8 cellular contexts compared by ENCODE assay signal in genomic region chr15:90934949-90935751, GRCh38. TPM values are rescaled to one million over a fixed set of nuclear protein-coding genes. Genes with fewer than 3 reads are reported as not detected.
DNase-seq lines count a peak whose midpoint lies in the region; ATAC-seq and TF ChIP-seq lines count a peak whose summit lies in the region.

A gene with protein sequence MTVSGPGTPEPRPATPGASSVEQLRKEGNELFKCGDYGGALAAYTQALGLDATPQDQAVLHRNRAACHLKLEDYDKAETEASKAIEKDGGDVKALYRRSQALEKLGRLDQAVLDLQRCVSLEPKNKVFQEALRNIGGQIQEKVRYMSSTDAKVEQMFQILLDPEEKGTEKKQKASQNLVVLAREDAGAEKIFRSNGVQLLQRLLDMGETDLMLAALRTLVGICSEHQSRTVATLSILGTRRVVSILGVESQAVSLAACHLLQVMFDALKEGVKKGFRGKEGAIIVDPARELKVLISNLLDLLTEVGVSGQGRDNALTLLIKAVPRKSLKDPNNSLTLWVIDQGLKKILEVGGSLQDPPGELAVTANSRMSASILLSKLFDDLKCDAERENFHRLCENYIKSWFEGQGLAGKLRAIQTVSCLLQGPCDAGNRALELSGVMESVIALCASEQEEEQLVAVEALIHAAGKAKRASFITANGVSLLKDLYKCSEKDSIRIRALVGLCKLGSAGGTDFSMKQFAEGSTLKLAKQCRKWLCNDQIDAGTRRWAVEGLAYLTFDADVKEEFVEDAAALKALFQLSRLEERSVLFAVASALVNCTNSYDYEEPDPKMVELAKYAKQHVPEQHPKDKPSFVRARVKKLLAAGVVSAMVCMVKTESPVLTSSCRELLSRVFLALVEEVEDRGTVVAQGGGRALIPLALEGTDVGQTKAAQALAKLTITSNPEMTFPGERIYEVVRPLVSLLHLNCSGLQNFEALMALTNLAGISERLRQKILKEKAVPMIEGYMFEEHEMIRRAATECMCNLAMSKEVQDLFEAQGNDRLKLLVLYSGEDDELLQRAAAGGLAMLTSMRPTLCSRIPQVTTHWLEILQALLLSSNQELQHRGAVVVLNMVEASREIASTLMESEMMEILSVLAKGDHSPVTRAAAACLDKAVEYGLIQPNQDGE (plus strand): TSS chr15:90935285. CDS start chr15:90935325, 40 bp downstream.

- no TSS peak for BruUV-seq in mammary epithelial cell (replicated peaks; lab: Mats Ljungman, UMichigan)

- in situ Hi-C loops in mammary epithelial cell (cut with MboI; ENCODE audit: low sequenced_read_pairs in 2 of 2) = no loop called here

- TF ChIP-seq CTCF in WERI-Rb-1 (IDR thresholded peaks at IDR 0.05; ENCODE audit: low read depth, low read length) = no peak
- no peak for TF ChIP-seq CTCF in mammary epithelial cell (conservative IDR thresholded peaks at IDR 0.05 in 1 of 2, IDR thresholded peaks at IDR 0.05 in 1 of 2; ENCODE audit: extremely low read depth in 1 of 2, insufficient read depth in 1 of 2, low read depth in 1 of 2, low read length in 2 of 2)

- CTCF ChIA-PET in mammary epithelial cell (lab: Charles Lee; ENCODE audit: low non-redundant PET) = interaction anchor here (0.5 to 0.7 kb wide), 4 partner anchors 120 to 568 kb away, joined by 4 to 8 read pairs (median 6); no protein-coding TSS in a partner anchor

- H2AFZ ChIP-seq in ACC112 (ENCODE audit: low read length, unreplicated experiment) = peak within 1 kb of the TSS; percentile 72
- H2AFZ ChIP-seq in mammary epithelial cell (ENCODE audit: low read depth, low read length) = peak within 1 kb of the TSS; percentile 81

- peak within 1 kb of the TSS; percentile 77 for H3K9ac ChIP-seq in mammary epithelial cell (ENCODE audit: insufficient read depth, low read length)

- H3K27me3 ChIP-seq in ACC112 (ENCODE audit: insufficient read depth, low read length) (no peaks in the 10 kb centered on the region), WERI-Rb-1 (ENCODE audit: insufficient read depth, low read depth, severe bottlenecking) (no peaks in the 10 kb centered on the region), mammary epithelial cell (ENCODE audit: insufficient read depth, low read length) (no peaks in the 10 kb centered on the region)

- dilution Hi-C loops in mammary epithelial cell (cut with HindIII; ENCODE audit: low sequenced_read_pairs) = loop anchor here (5.0 kb wide), 1 partner anchor 78 kb away; no protein-coding TSS in a partner anchor

- intact Hi-C loops in mammary epithelial cell (cut with micrococcal nuclease) = loop anchor here (1.0 to 10.0 kb wide), 4 partner anchors 33 to 642 kb away; no protein-coding TSS in a partner anchor

- no peaks in the 10 kb centered on the region for H3K9me3 ChIP-seq in WERI-Rb-1 (ENCODE audit: severe bottlenecking)
- H3K9me3 ChIP-seq in mammary epithelial cell (replicated peaks; ENCODE audit: insufficient read depth, low read length) = no peaks in the 10 kb centered on the region

- H3K27ac ChIP-seq in ACC112 (ENCODE audit: low read depth, low read length) (no peak within 1 kb of the TSS; the same call in 1 of the 2 replicates), WERI-Rb-1 (no peak within 1 kb of the TSS), mammary epithelial cell (ENCODE audit: insufficient read depth, low read depth, low read length) (peak within 1 kb of the TSS; percentile 36)

- peaks cover 18% of the 10 kb centered on the region for H3K4me1 ChIP-seq in ACC112 (ENCODE audit: control insufficient read depth, insufficient read depth, low read length, unreplicated experiment)
- peaks cover 30% of the 10 kb centered on the region for H3K4me1 ChIP-seq in mammary epithelial cell (ENCODE audit: insufficient read depth, low read length)

- ATAC-seq in GM18870 (IDR thresholded peaks at IDR 0.05; ENCODE audit: unreplicated experiment) (peak; percentile 40), HG03108 (IDR thresholded peaks at IDR 0.05; ENCODE audit: unreplicated experiment) (peak; percentile 54)

- peak within 1 kb of the TSS; percentile 99 for H3K4me3 ChIP-seq in ACC112 (ENCODE audit: low read depth, low read length)
- peak within 1 kb of the TSS; percentile 72 for H3K4me3 ChIP-seq in WERI-Rb-1 (ENCODE audit: low read depth, low read length)
- peak within 1 kb of the TSS; percentile 64 to 75 (median 70) for H3K4me3 ChIP-seq in mammary epithelial cell (replicated peaks in 1 of 3; ENCODE audit: insufficient read depth in 1 of 3, low read depth in 2 of 3, low read length in 3 of 3)

- H3K79me2 ChIP-seq in ACC112 (ENCODE audit: control insufficient read depth, insufficient read depth, low read length, unreplicated experiment) (peaks cover 23% of the 10 kb centered on the region), mammary epithelial cell (ENCODE audit: insufficient read depth, low read length) (peaks cover 25% of the 10 kb centered on the region)

- H3K4me2 ChIP-seq in mammary epithelial cell (ENCODE audit: insufficient read depth, low read depth, low read length) = peak within 1 kb of the TSS; percentile 94

- no peaks in the 10 kb centered on the region for H4K20me1 ChIP-seq in mammary epithelial cell (ENCODE audit: insufficient read depth, low read length)

- 1% methylated on average over 16 of the region's 65 CpGs for WGBS in mammary epithelial cell (ENCODE audit: low coverage, missing lambda C conversion rate)

- DNase-seq in NCI-H2196 (lab: John Stamatoyannopoulos, UW; ENCODE audit: unreplicated experiment) = peak; percentile 86
- DNase-seq in WERI-Rb-1 = peak; percentile 92
- DNase-seq in mammary epithelial cell = peak; percentile 91
- DNase-seq in iPS-NIHi7 (ENCODE audit: extremely low spot score) = peak; percentile 99
- peak; percentile 52 for DNase-seq in smooth muscle cell of the brain vasculature (ENCODE audit: low read depth, low spot score)

- peaks cover 10% of the 10 kb centered on the region; the same call in 1 of the 2 replicates for H3K36me3 ChIP-seq in ACC112 (ENCODE audit: insufficient read depth, low read length)
- H3K36me3 ChIP-seq in WERI-Rb-1 = peaks cover 19% of the 10 kb centered on the region
- peaks cover 10% of the 10 kb centered on the region for H3K36me3 ChIP-seq in mammary epithelial cell (ENCODE audit: insufficient read depth, low read length)

RNA-seq across cellular contexts. Expression of the gene that starts here (rescaled TPM):
- total RNA-seq in mammary epithelial cell = 10 to 100 TPM; 76.7 to 86.2 TPM
- polyA plus RNA-seq in mammary epithelial cell = 64.5 TPM
- polyA minus RNA-seq in mammary epithelial cell = 55.1 TPM
